ENCODE assay signal across 34 cellular contexts in genomic region chr19:40200352-40201099, GRCh38. TPM values are rescaled to one million over a fixed set of nuclear protein-coding genes. Genes with fewer than 3 reads are reported as not detected.
A peak's percentile ranks its signal among the peaks of the same experiment; 100 is the strongest.
DNase-seq lines count a peak whose midpoint lies in the region; ATAC-seq and TF ChIP-seq lines count a peak whose summit lies in the region.
"Had no signal": no experiment of that assay in that cellular context is flagged by ENCODE, and none has a peak within 500 bp of the region (broad histone marks: within the 10 kb centered on the region; RNA-seq: fewer than 3 reads in every experiment).

No MANE protein-coding gene starts in this region.

- no peaks in the 10 kb centered on the region; the same call in 1 of the 2 replicates for H3K9me3 ChIP-seq in HEK293 (ENCODE audit: control insufficient read depth, insufficient read depth, low read depth, low read length)
- no peaks in the 10 kb centered on the region for H3K9me3 ChIP-seq in Panc1 (ENCODE audit: control insufficient read depth, insufficient read depth, low read depth, low read length)
- H3K9me3 ChIP-seq: BLaER1 treated with 17β-estradiol and CSF1 and Interleukin-3, amounts not matched to agents 10 nM and 100 nM; colonic mucosa; Peyer's patch; thyroid gland had no signal

- ATAC-seq in Panc1 (peak; percentile 7; the same call in 1 of the 2 replicates), HG03520 (IDR thresholded peaks at IDR 0.05; ENCODE audit: unreplicated experiment) (no peak)
- ATAC-seq: naive thymus-derived CD8-positive, alpha-beta T cell had no signal

- TF ChIP-seq CTCF in HEK293 (tag by site-specific recombination; IDR thresholded peaks at IDR 0.05), result no peak
- TF ChIP-seq CTCF in Panc1 (IDR thresholded peaks at IDR 0.05), result no peak

- in situ Hi-C loops in Panc1 (cut with HindIII; ENCODE audit: low pct_unique_long_range_greater_than_20kb, low sequenced_read_pairs), result no loop called here

- POLR2A ChIA-PET in HEK293 (lab: Yijun Ruan, JAX), result interaction anchor here (1.4 kb wide), 1 partner anchor 9 kb away, joined by 10 read pairs; the partner anchor contains the start of gene MAP3K10
- POLR2A ChIA-PET in Panc1 (lab: Charles Lee), result interaction anchor here (0.5 to 3.3 kb wide), 9 partner anchors 9 to 1234 kb away, joined by 3 to 41 read pairs (median 6); partner anchors contain the start of gene MAP3K10

- no TSS peak for BruUV-seq in Panc1 (replicated peaks; lab: Mats Ljungman, UMichigan)

- H3K36me3 ChIP-seq in HEK293 (ENCODE audit: control insufficient read depth in 2 of 2, insufficient read depth in 1 of 2, low read length in 2 of 2) (peaks cover 33 to 88% of the 10 kb centered on the region in 2 experiments), Panc1 (ENCODE audit: control insufficient read depth, insufficient read depth, low read length) (no peaks in the 10 kb centered on the region)
- H3K36me3 ChIP-seq: breast epithelium, colonic mucosa had no signal

- H3K27ac ChIP-seq in HEK293 (ENCODE audit: extremely low read depth, low read depth, low read length) (peak overlapping the region; percentile 11; the same call in 1 of the 2 replicates), Panc1 (ENCODE audit: low read length) (no peak overlapping the region)
- H3K27ac ChIP-seq: BLaER1 treated with 17β-estradiol and CSF1 and Interleukin-3, amounts not matched to agents 10 nM and 100 nM; breast epithelium; colonic mucosa; HL-60; KMS-11; Peyer's patch; thyroid gland; VCaP had no signal

- no peaks in the 10 kb centered on the region for H3K4me1 ChIP-seq in HEK293 (ENCODE audit: control insufficient read depth, insufficient read depth, low read length)
- no peaks in the 10 kb centered on the region for H3K4me1 ChIP-seq in Panc1 (ENCODE audit: control insufficient read depth, insufficient read depth, low read length)
- H3K4me1 ChIP-seq: BLaER1 treated with 17β-estradiol and CSF1 and Interleukin-3, amounts not matched to agents 10 nM and 100 nM; breast epithelium; colonic mucosa; Peyer's patch; thyroid gland had no signal

- H3K27me3 ChIP-seq in Panc1 (ENCODE audit: control insufficient read depth, insufficient read depth, low read length), result no peaks in the 10 kb centered on the region
- H3K27me3 ChIP-seq: BLaER1 treated with 17β-estradiol and CSF1 and Interleukin-3, amounts not matched to agents 10 nM and 100 nM; breast epithelium; colonic mucosa; Peyer's patch; thyroid gland had no signal

- intact Hi-C loops in Panc1 (cut with micrococcal nuclease; ENCODE audit: unreplicated experiment), result no loop called here

- CTCF ChIA-PET in HEK293 (lab: Yijun Ruan, JAX) (interaction anchor here (0.6 to 1.9 kb wide), 9 partner anchors 10 to 434 kb away, joined by 3 to 7 read pairs (median 3); no protein-coding TSS in a partner anchor), Panc1 (lab: Charles Lee) (interaction anchor here (0.6 to 2.5 kb wide), 23 partner anchors 9 to 692 kb away, joined by 3 to 33 read pairs (median 5); partner anchors contain the start of genes MAP3K10 and TTC9B)

- no peak for DNase-seq in Panc1 (ENCODE audit: low read depth, low spot score)
- peak; percentile 8 for DNase-seq in dedifferentiated amniotic fluid mesenchymal stem cell (ENCODE audit: extremely low spot score)
- peak; percentile 23 for DNase-seq in renal cortical epithelial cell (ENCODE audit: low read depth)
- no peak for DNase-seq in NCI-H2227 (lab: John Stamatoyannopoulos, UW; ENCODE audit: unreplicated experiment)
- DNase-seq in H4 (ENCODE audit: low spot score), result no peak
- DNase-seq: activated CD4-positive, alpha-beta T cell treated with anti-CD3 and anti-CD28 coated beads for 4 hours; activated CD8-positive, alpha-beta memory T cell treated with anti-CD3 and anti-CD28 coated beads for 24 hours; activated T-cell treated with anti-CD3 and anti-CD28 coated beads for 4 hours; amygdala; colonic mucosa; effector memory CD4-positive, alpha-beta T cell; GDM1; H7; midbrain; naive thymus-derived CD8-positive, alpha-beta T cell; NCI-H1417 treated with DMSO at 0.1 percent for 48 hours; NCI-H2029 treated with DMSO at 0.1 percent for 48 hours; NCI-H526 treated with DMSO at 0.1 percent for 48 hours; Peyer's patch; stimulated activated CD4-positive, alpha-beta T cell treated with anti-CD3 and anti-CD28 coated beads, Interleukin-4, amount 100 ng/mL, for 24 hours; T1000; thyroid gland had no signal

- no peak overlapping the region for H3K4me3 ChIP-seq in HEK293 (ENCODE audit: low read depth, low read length)
- no peak overlapping the region for H3K4me3 ChIP-seq in Panc1 (ENCODE audit: low read depth in 2 of 2, low read length in 2 of 2)
- H3K4me3 ChIP-seq: BLaER1 treated with 17β-estradiol and CSF1 and Interleukin-3, amounts not matched to agents 10 nM and 100 nM; breast epithelium; colonic mucosa; Peyer's patch; thyroid gland had no signal

TF ChIP-seq in HEK293, 187 proteins besides CTCF, POLR2A, EP300 and RAD21 (continues in another document):
- TF ChIP-seq ZNF48 (tag by site-specific recombination; IDR thresholded peaks at IDR 0.05) (no peak), KLF8 (tag by site-specific recombination; IDR thresholded peaks at IDR 0.05) (no peak), IKZF3 (tag by site-specific recombination; IDR thresholded peaks at IDR 0.05) (no peak), ZNF600 (tag by site-specific recombination; IDR thresholded peaks at IDR 0.05) (peak; percentile 31; the same call in 1 of the 2 replicates), ZNF571 (tag by site-specific recombination; IDR thresholded peaks at IDR 0.05) (no peak), ZNF175 (tag by site-specific recombination; IDR thresholded peaks at IDR 0.05) (no peak), ZNF114 (tag by site-specific recombination; IDR thresholded peaks at IDR 0.05) (no peak), ZNF239 (tag by site-specific recombination; IDR thresholded peaks at IDR 0.05) (no peak), ZIC2 (tag by site-specific recombination; IDR thresholded peaks at IDR 0.05) (peak; percentile 52), ZNF830 (tag by site-specific recombination; IDR thresholded peaks at IDR 0.05; ENCODE audit: low read depth) (no peak), ZFHX2 (tag by site-specific recombination; conservative IDR thresholded peaks at IDR 0.05) (no peak), SP2 (tag by site-specific recombination; IDR thresholded peaks at IDR 0.05) (no peak), KLF10 (tag by site-specific recombination; IDR thresholded peaks at IDR 0.05) (no peak), ZNF214 (tag by site-specific recombination; IDR thresholded peaks at IDR 0.05; ENCODE audit: borderline replicate concordance) (no peak), PRDM1 (tag by site-specific recombination; IDR thresholded peaks at IDR 0.05) (no peak)
- TF ChIP-seq, protein P1, sequence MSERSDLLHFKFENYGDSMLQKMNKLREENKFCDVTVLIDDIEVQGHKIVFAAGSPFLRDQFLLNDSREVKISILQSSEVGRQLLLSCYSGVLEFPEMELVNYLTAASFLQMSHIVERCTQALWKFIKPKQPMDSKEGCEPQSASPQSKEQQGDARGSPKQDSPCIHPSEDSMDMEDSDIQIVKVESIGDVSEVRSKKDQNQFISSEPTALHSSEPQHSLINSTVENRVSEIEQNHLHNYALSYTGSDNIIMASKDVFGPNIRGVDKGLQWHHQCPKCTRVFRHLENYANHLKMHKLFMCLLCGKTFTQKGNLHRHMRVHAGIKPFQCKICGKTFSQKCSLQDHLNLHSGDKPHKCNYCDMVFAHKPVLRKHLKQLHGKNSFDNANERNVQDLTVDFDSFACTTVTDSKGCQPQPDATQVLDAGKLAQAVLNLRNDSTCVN (tag by site-specific recombination; optimal IDR thresholded peaks at IDR 0.05), result no peak
- TF ChIP-seq, protein P2, sequence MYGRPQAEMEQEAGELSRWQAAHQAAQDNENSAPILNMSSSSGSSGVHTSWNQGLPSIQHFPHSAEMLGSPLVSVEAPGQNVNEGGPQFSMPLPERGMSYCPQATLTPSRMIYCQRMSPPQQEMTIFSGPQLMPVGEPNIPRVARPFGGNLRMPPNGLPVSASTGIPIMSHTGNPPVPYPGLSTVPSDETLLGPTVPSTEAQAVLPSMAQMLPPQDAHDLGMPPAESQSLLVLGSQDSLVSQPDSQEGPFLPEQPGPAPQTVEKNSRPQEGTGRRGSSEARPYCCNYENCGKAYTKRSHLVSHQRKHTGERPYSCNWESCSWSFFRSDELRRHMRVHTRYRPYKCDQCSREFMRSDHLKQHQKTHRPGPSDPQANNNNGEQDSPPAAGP (tag by site-specific recombination; IDR thresholded peaks at IDR 0.05), result 0 out of 2 replicates have a peak, but pooled peaks have one; percentile 29
- TF ChIP-seq, protein P3, sequence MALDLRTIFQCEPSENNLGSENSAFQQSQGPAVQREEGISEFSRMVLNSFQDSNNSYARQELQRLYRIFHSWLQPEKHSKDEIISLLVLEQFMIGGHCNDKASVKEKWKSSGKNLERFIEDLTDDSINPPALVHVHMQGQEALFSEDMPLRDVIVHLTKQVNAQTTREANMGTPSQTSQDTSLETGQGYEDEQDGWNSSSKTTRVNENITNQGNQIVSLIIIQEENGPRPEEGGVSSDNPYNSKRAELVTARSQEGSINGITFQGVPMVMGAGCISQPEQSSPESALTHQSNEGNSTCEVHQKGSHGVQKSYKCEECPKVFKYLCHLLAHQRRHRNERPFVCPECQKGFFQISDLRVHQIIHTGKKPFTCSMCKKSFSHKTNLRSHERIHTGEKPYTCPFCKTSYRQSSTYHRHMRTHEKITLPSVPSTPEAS (tag by site-specific recombination; IDR thresholded peaks at IDR 0.05), result no peak
- TF ChIP-seq, protein P4, sequence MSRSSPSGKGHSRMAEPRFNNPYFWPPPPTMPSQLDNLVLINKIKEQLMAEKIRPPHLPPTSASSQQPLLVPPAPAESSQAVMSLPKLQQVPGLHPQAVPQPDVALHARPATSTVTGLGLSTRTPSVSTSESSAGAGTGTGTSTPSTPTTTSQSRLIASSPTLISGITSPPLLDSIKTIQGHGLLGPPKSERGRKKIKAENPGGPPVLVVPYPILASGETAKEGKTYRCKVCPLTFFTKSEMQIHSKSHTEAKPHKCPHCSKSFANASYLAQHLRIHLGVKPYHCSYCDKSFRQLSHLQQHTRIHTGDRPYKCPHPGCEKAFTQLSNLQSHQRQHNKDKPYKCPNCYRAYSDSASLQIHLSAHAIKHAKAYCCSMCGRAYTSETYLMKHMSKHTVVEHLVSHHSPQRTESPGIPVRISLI (tag by site-specific recombination; IDR thresholded peaks at IDR 0.05), result peak; percentile 52; the same call in 1 of the 2 replicates

RNA-seq across cellular contexts. Expression of gene MAP3K10, which starts 9.3 kb away (rescaled TPM):
- 255 TPM for total RNA-seq in Panc1 (2021; ENCODE audit: unreplicated experiment)
- 324 TPM for polyA plus RNA-seq in Panc1 (2012; ENCODE audit: insufficient read length)
- 5.6 and 11.2 TPM in 2 replicates for total RNA-seq in renal cortical epithelial cell
- total RNA-seq in H4 (2014; rRNA removed; shearing (Covaris generic)), result 1.3 and 4.3 TPM in 2 replicates

RNA-seq across cellular contexts. Expression of gene TTC9B, which starts 17.7 kb away (rescaled TPM):
- 2.3 TPM for total RNA-seq in Panc1 (2021; ENCODE audit: unreplicated experiment)
- 1.8 TPM for polyA plus RNA-seq in Panc1 (2012; ENCODE audit: insufficient read length)
- not detected in 2 replicates for total RNA-seq in renal cortical epithelial cell
- not detected in 2 replicates for total RNA-seq in H4 (2014; rRNA removed; shearing (Covaris generic))
- total RNA-seq: epithelial cell of proximal tubule; glomerular endothelial cell; H7; liver; naive thymus-derived CD8-positive, alpha-beta T cell; Peyer's patch; pulmonary artery endothelial cell; thyroid gland had no signal
- polyA plus RNA-seq: keratinocyte; naive thymus-derived CD8-positive, alpha-beta T cell had no signal

RNA-seq across cellular contexts. Expression of gene CCNP, which starts 26.0 kb away (rescaled TPM):
- total RNA-seq in Panc1 (2021; ENCODE audit: unreplicated experiment), result 3.0 TPM
- polyA plus RNA-seq in Panc1 (2012; ENCODE audit: insufficient read length), result 4.4 TPM
- 0.05 and 0.52 TPM in 2 replicates for total RNA-seq in renal cortical epithelial cell
- total RNA-seq in H4 (2014; rRNA removed; shearing (Covaris generic)), result not detected in 2 replicates
- total RNA-seq: glomerular endothelial cell had no signal

Comparison
In these comparisons a context has a peak if more than half of its experiments do, and no peak if none do; other contexts are left out.
1. DNase-seq: peak in dedifferentiated amniotic fluid mesenchymal stem cell (single experiment) and renal cortical epithelial cell (single experiment); none in Panc1 (single experiment), NCI-H2227 (single experiment) and H4 (single experiment).
2. RNA of gene MAP3K10, which starts 9.3 kb away (total RNA-seq): 255 TPM in Panc1 (single experiment); 5.6 to 11.2 TPM in renal cortical epithelial cell and 1.3 to 4.3 TPM in H4; every median in the first group is over 10 times any median in the second.